In the genomic region with DNA sequence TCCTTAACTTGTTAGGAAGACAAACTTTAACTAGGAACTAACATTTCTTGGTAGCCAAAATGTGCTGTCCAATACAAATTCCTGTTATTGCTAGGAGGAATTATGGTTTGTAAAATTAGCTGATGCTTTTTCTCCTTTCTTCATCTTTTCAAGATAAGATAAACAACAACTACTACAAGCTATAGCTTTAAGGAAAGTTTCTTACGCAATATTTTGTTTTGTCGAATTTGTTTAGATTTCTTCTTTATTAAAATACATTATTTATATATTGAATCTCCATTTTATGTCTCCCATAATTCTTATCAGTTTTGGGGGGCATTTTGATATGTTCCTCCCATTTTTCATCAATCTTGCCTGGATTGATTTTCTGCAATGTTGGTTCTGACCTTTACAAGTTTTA, we compare ENCODE assay signal across 1 cellular context.
TF ChIP-seq lines count a peak whose summit lies in the region.

No MANE protein-coding gene starts in this region.

TF ChIP-seq in K562, 482 proteins besides CTCF, POLR2A, EP300 and RAD21 (continued from another document):
- TF ChIP-seq, protein P1, sequence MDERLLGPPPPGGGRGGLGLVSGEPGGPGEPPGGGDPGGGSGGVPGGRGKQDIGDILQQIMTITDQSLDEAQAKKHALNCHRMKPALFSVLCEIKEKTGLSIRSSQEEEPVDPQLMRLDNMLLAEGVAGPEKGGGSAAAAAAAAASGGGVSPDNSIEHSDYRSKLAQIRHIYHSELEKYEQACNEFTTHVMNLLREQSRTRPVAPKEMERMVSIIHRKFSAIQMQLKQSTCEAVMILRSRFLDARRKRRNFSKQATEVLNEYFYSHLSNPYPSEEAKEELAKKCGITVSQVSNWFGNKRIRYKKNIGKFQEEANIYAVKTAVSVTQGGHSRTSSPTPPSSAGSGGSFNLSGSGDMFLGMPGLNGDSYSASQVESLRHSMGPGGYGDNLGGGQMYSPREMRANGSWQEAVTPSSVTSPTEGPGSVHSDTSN (CRISPR knock-in tag; IDR thresholded peaks at IDR 0.05; ENCODE audit: low read depth): no peak
- TF ChIP-seq, protein P1 (tag; conservative IDR thresholded peaks at IDR 0.05; ENCODE audit: low read depth): no peak
